ENCODE assay signal across 30 cellular contexts in genomic region chr2:32863803-32864202, GRCh38.
DNase-seq lines count a peak whose midpoint lies in the region; ATAC-seq, FAIRE-seq and TF ChIP-seq lines count a peak whose summit lies in the region.
"Had no signal": no experiment of that assay in that cellular context is flagged by ENCODE, and none has a peak within 500 bp of the region (broad histone marks: within the 10 kb centered on the region; RNA-seq: fewer than 3 reads in every experiment).

No MANE protein-coding gene starts in this region.

- H3K4me1 ChIP-seq in astrocyte (ENCODE audit: insufficient read depth, low read length): peaks cover 26% of the 10 kb centered on the region
- H3K4me1 ChIP-seq in mesenchymal stem cell (ENCODE audit: control insufficient read depth, insufficient read depth, low read depth, low read length): peaks cover 7% of the 10 kb centered on the region
- H3K4me1 ChIP-seq in vagina: peaks cover 8% of the 10 kb centered on the region
- H3K4me1 ChIP-seq in upper lobe of right lung: peaks cover 6% of the 10 kb centered on the region
- H3K4me1 ChIP-seq: body of pancreas, colonic mucosa, psoas muscle, upper lobe of left lung had no signal

- H3K36me3 ChIP-seq in astrocyte (ENCODE audit: insufficient read depth, low read length) (no peaks in the 10 kb centered on the region), mesenchymal stem cell (ENCODE audit: control insufficient read depth in 1 of 2, insufficient read depth in 2 of 2, low read depth in 1 of 2, low read length in 2 of 2) (no peaks in the 10 kb centered on the region), vagina (no peaks in the 10 kb centered on the region), upper lobe of right lung (no peaks in the 10 kb centered on the region)
- H3K36me3 ChIP-seq: colonic mucosa, esophagus muscularis mucosa, upper lobe of left lung had no signal

- no peak overlapping the region for H3K4me3 Mint-ChIP-seq in astrocyte (ENCODE audit: unreplicated experiment)
- H3K4me3 Mint-ChIP-seq: activated naive CD8-positive, alpha-beta T cell; endodermal cell; WTC11 had no signal

- H3K36me3 Mint-ChIP-seq in astrocyte (ENCODE audit: low read depth, unreplicated experiment): no peaks in the 10 kb centered on the region
- H3K36me3 Mint-ChIP-seq in activated naive CD4-positive, alpha-beta T cell treated with anti-CD3 and anti-CD28 coated beads, Interleukin-2, amount 50 U/mL, for 72 hours: no peaks in the 10 kb centered on the region
- H3K36me3 Mint-ChIP-seq: activated naive CD8-positive, alpha-beta T cell had no signal

- H3K4me3 ChIP-seq in astrocyte (ENCODE audit: insufficient read depth, low read depth, low read length): no peak overlapping the region
- no peak overlapping the region for H3K4me3 ChIP-seq in mesenchymal stem cell (ENCODE audit: insufficient read depth in 1 of 2, low read depth in 1 of 2, low read length in 2 of 2)
- H3K4me3 ChIP-seq in vagina: no peak overlapping the region
- no peak overlapping the region for H3K4me3 ChIP-seq in upper lobe of right lung
- H3K4me3 ChIP-seq: body of pancreas, colonic mucosa, esophagus muscularis mucosa, psoas muscle, SK-N-MC, skin epidermis, upper lobe of left lung had no signal

- H2BK15ac ChIP-seq in mesenchymal stem cell (ENCODE audit: low read depth, poor library complexity, severe bottlenecking): peak overlapping the region; percentile 40

- H2BK12ac ChIP-seq in mesenchymal stem cell (ENCODE audit: low read length in 2 of 2): peak overlapping the region; percentile 76 to 92

- H3K27me3 ChIP-seq in astrocyte (ENCODE audit: insufficient read depth, low read length) (no peaks in the 10 kb centered on the region), mesenchymal stem cell (ENCODE audit: control insufficient read depth in 1 of 2, insufficient read depth in 1 of 2, low read length in 2 of 2) (peaks cover 0 to 34% of the 10 kb centered on the region in 2 experiments), vagina (no peaks in the 10 kb centered on the region), upper lobe of right lung (no peaks in the 10 kb centered on the region)
- H3K27me3 ChIP-seq: body of pancreas, colonic mucosa, esophagus muscularis mucosa, upper lobe of left lung had no signal

- H3K4me1 Mint-ChIP-seq in astrocyte (ENCODE audit: low read depth, unreplicated experiment): peaks cover 22% of the 10 kb centered on the region
- H3K4me1 Mint-ChIP-seq: endodermal cell, WTC11 had no signal

- peak overlapping the region in 1 of 2 experiments; percentile 82 for H3K4ac ChIP-seq in mesenchymal stem cell (ENCODE audit: low read depth in 1 of 2, low read length in 2 of 2)

- TF ChIP-seq POLR2A in vagina (IDR thresholded peaks at IDR 0.05): no peak

- H3K79me1 ChIP-seq in mesenchymal stem cell (replicated peaks; ENCODE audit: low read length, poor library complexity, severe bottlenecking): no peaks in the 10 kb centered on the region

- FAIRE-seq in astrocyte (lab: Jason Lieb, UNC): no peak
- FAIRE-seq: GM12891, islet of Langerhans had no signal

- H2AK5ac ChIP-seq in mesenchymal stem cell (ENCODE audit: low read length, severe bottlenecking): no peak overlapping the region

- peak overlapping the region; percentile 68 for H2BK120ac ChIP-seq in mesenchymal stem cell (ENCODE audit: low read depth, low read length)

- H3K79me2 ChIP-seq in astrocyte (ENCODE audit: insufficient read depth, low read length): no peaks in the 10 kb centered on the region

- H3K27me3 Mint-ChIP-seq in astrocyte (ENCODE audit: low read depth, unreplicated experiment): no peaks in the 10 kb centered on the region
- H3K27me3 Mint-ChIP-seq: activated naive CD8-positive, alpha-beta T cell had no signal

- H3K9ac ChIP-seq in astrocyte (ENCODE audit: low read length): no peak overlapping the region
- no peak overlapping the region for H3K9ac ChIP-seq in mesenchymal stem cell (ENCODE audit: low read length)

- H3K23ac ChIP-seq in mesenchymal stem cell (ENCODE audit: low read length in 2 of 2): no peak overlapping the region

- ATAC-seq in HG03571 (IDR thresholded peaks at IDR 0.05; ENCODE audit: unreplicated experiment) (no peak), upper lobe of right lung (no peak)
- no peak for ATAC-seq in activated naive CD4-positive, alpha-beta T cell treated with anti-CD3 and anti-CD28 coated beads, Interleukin-2, amount 50 U/mL, for 72 hours
- ATAC-seq: body of pancreas, psoas muscle, WTC11 had no signal

- no peaks in the 10 kb centered on the region for H4K20me1 ChIP-seq in astrocyte (ENCODE audit: insufficient read depth, low read length)

- WGBS in mesenchymal stem cell: 89% methylated on average over 7 of the region's 7 CpGs

- H3K18ac ChIP-seq in mesenchymal stem cell (ENCODE audit: low read depth in 1 of 2, low read length in 2 of 2): peak overlapping the region in 1 of 2 experiments; percentile 84

- H2AFZ ChIP-seq in astrocyte (ENCODE audit: low read depth, low read length): no peak overlapping the region
- no peak overlapping the region for H2AFZ ChIP-seq in mesenchymal stem cell (ENCODE audit: low read depth, low read length)

- no peak overlapping the region for H2BK5ac ChIP-seq in mesenchymal stem cell (ENCODE audit: low read depth, low read length, poor library complexity, severe bottlenecking)

- TF ChIP-seq CTCF in astrocyte (IDR thresholded peaks at IDR 0.05; ENCODE audit: insufficient read depth, low read depth, low read length) (no peak), vagina (IDR thresholded peaks at IDR 0.05) (no peak), upper lobe of right lung (IDR thresholded peaks at IDR 0.05) (no peak)

- intact Hi-C loops in vagina (cut with DNase I): no loop called here
- intact Hi-C loops in upper lobe of right lung (cut with DNase I): no loop called here

- H4K8ac ChIP-seq in mesenchymal stem cell (ENCODE audit: low read length): peak overlapping the region; percentile 84

- H3K27ac Mint-ChIP-seq in astrocyte (ENCODE audit: unreplicated experiment): no peak overlapping the region
- H3K27ac Mint-ChIP-seq in activated naive CD4-positive, alpha-beta T cell treated with anti-CD3 and anti-CD28 coated beads, Interleukin-2, amount 50 U/mL, for 72 hours: no peak overlapping the region
- H3K27ac Mint-ChIP-seq: activated naive CD8-positive, alpha-beta T cell; endodermal cell; WTC11 had no signal

- H3K9me3 Mint-ChIP-seq in astrocyte (ENCODE audit: unreplicated experiment): no peaks in the 10 kb centered on the region
- H3K9me3 Mint-ChIP-seq in activated naive CD4-positive, alpha-beta T cell treated with anti-CD3 and anti-CD28 coated beads, Interleukin-2, amount 50 U/mL, for 72 hours: no peaks in the 10 kb centered on the region
- H3K9me3 Mint-ChIP-seq: WTC11 had no signal

- H3K9me3 ChIP-seq in astrocyte (ENCODE audit: insufficient read depth, low read depth, low read length) (no peaks in the 10 kb centered on the region), mesenchymal stem cell (ENCODE audit: control insufficient read depth, low read length) (no peaks in the 10 kb centered on the region), vagina (no peaks in the 10 kb centered on the region), upper lobe of right lung (no peaks in the 10 kb centered on the region)
- H3K9me3 ChIP-seq: body of pancreas, colonic mucosa, esophagus muscularis mucosa, psoas muscle, upper lobe of left lung had no signal

- H3K14ac ChIP-seq in mesenchymal stem cell (ENCODE audit: low read length in 2 of 2): no peak overlapping the region

- H3K4me2 ChIP-seq in astrocyte (ENCODE audit: low read length) (peak overlapping the region; percentile 54), mesenchymal stem cell (ENCODE audit: low read length, poor library complexity, severe bottlenecking) (no peak overlapping the region)

- DNase-seq in NCI-H82 (lab: John Stamatoyannopoulos, UW) (peak; percentile 6), NCI-H82 treated with DMSO at 0.1 percent for 48 hours (lab: John Stamatoyannopoulos, UW; ENCODE audit: unreplicated experiment) (no peak), astrocyte (ENCODE audit: low read depth) (peak; percentile 40), mesenchymal stem cell (peak; percentile 43), vagina (ENCODE audit: extremely low spot score in 2 of 2) (no peak), upper lobe of right lung (no peak)
- DNase-seq in activated naive CD4-positive, alpha-beta T cell treated with anti-CD3 and anti-CD28 coated beads, Interleukin-2, amount 50 U/mL, for 72 hours (ENCODE audit: low spot score in 2 of 2): no peak
- DNase-seq: activated CD4-positive, alpha-beta T cell treated with anti-CD3 and anti-CD28 coated beads, Interleukin-2, amount 50 U/mL, for 4 hours; activated CD8-positive, alpha-beta memory T cell treated with anti-CD3 and anti-CD28 coated beads, Interleukin-2, amount 50 U/mL, for 4 hours; body of pancreas; colonic mucosa; DMS53; endodermal cell; left ventricle myocardium superior; midbrain; NCI-H1048; NCI-H187 treated with DMSO at 0.1 percent for 48 hours; NCI-H69; psoas muscle; stimulated activated CD4-positive, alpha-beta T cell treated with anti-CD3 and anti-CD28 coated beads, Interleukin-1b, Interleukin-23, amount 100 ng/mL, for 48 hours; upper lobe of left lung had no signal

- H3K27ac ChIP-seq in astrocyte (ENCODE audit: low read depth, low read length) (peak overlapping the region; percentile 65), mesenchymal stem cell (ENCODE audit: low read length, poor library complexity, severe bottlenecking) (no peak overlapping the region), vagina (peak overlapping the region; percentile 13), upper lobe of right lung (no peak overlapping the region)
- H3K27ac ChIP-seq: 22Rv1, body of pancreas, colonic mucosa, esophagus muscularis mucosa, psoas muscle, SK-N-MC, skin epidermis, upper lobe of left lung had no signal

- H4K91ac ChIP-seq in mesenchymal stem cell (ENCODE audit: low read length): peak overlapping the region; percentile 72

Comparison
In these comparisons a context has a peak if more than half of its experiments do, and no peak if none do; other contexts are left out.
1. DNase-seq: peak in NCI-H82 (single experiment), astrocyte (single experiment) and mesenchymal stem cell (single experiment); none in NCI-H82 treated with DMSO at 0.1 percent for 48 hours (single experiment), vagina (0 of 2), upper lobe of right lung (single experiment) and activated naive CD4-positive, alpha-beta T cell treated with anti-CD3 and anti-CD28 coated beads, Interleukin-2, amount 50 U/mL, for 72 hours (0 of 2).
2. H3K27ac ChIP-seq: peak in astrocyte (single experiment) and vagina (single experiment); none in mesenchymal stem cell (single experiment) and upper lobe of right lung (single experiment).